Comparison of ENCODE assay signal across 14 cellular contexts in genomic region chr14:33184587-33184986, GRCh38.
DNase-seq lines count a peak whose midpoint lies in the region; ATAC-seq, FAIRE-seq and TF ChIP-seq lines count a peak whose summit lies in the region.
"Had no signal": no experiment of that assay in that cellular context is flagged by ENCODE, and none has a peak within 500 bp of the region (broad histone marks: within the 10 kb centered on the region; RNA-seq: fewer than 3 reads in every experiment).

No MANE protein-coding gene starts in this region.

- no peaks in the 10 kb centered on the region for H3K27me3 ChIP-seq in endodermal cell (ENCODE audit: control insufficient read depth, insufficient read depth, low read length, poor library complexity, severe bottlenecking)

- no peak overlapping the region for H3K27ac Mint-ChIP-seq in endodermal cell
- H3K27ac Mint-ChIP-seq: activated naive CD8-positive, alpha-beta T cell treated with anti-CD3 and anti-CD28 coated beads, Interleukin-2, amount 50 U/mL, for 24 hours; memory B cell had no signal

- H3K27me3 Mint-ChIP-seq in endodermal cell (ENCODE audit: insufficient read depth), result no peaks in the 10 kb centered on the region
- H3K27me3 Mint-ChIP-seq: activated naive CD8-positive, alpha-beta T cell treated with anti-CD3 and anti-CD28 coated beads, Interleukin-2, amount 50 U/mL, for 24 hours; memory B cell had no signal

- H3K9ac ChIP-seq in endodermal cell (ENCODE audit: extremely low read depth, low read length, poor library complexity, severe bottlenecking), result no peak overlapping the region

- no peaks in the 10 kb centered on the region for H3K36me3 Mint-ChIP-seq in endodermal cell (ENCODE audit: low read depth)
- H3K36me3 Mint-ChIP-seq: memory B cell had no signal

- no peak for FAIRE-seq in RCC 7860 (lab: Jason Lieb, UNC)
- FAIRE-seq: A549, GM19239 had no signal

- no peaks in the 10 kb centered on the region for H3K9me3 ChIP-seq in endodermal cell (ENCODE audit: control insufficient read depth, low read length)
- H3K9me3 ChIP-seq: A549 had no signal

- no peak overlapping the region for H3K4me3 Mint-ChIP-seq in endodermal cell
- H3K4me3 Mint-ChIP-seq: activated naive CD8-positive, alpha-beta T cell treated with anti-CD3 and anti-CD28 coated beads, Interleukin-2, amount 50 U/mL, for 24 hours; memory B cell had no signal

- no peak for ATAC-seq in GM21528 (IDR thresholded peaks at IDR 0.05; ENCODE audit: low FRiP score, unreplicated experiment)
- ATAC-seq: A549; activated naive CD8-positive, alpha-beta T cell treated with anti-CD3 and anti-CD28 coated beads, Interleukin-2, amount 50 U/mL, for 24 hours had no signal

- H3K9me3 Mint-ChIP-seq in endodermal cell, result no peaks in the 10 kb centered on the region
- H3K9me3 Mint-ChIP-seq: activated naive CD8-positive, alpha-beta T cell treated with anti-CD3 and anti-CD28 coated beads, Interleukin-2, amount 50 U/mL, for 24 hours had no signal

- no peak overlapping the region for H3K4me3 ChIP-seq in endodermal cell (ENCODE audit: low read length)
- H3K4me3 ChIP-seq: A549 had no signal

- no peak overlapping the region for H3K27ac ChIP-seq in endodermal cell (ENCODE audit: low read depth, low read length)
- H3K27ac ChIP-seq: A549 had no signal

- WGBS in endodermal cell (ENCODE audit: insufficient coverage in 1 of 2, insufficient read length in 1 of 2), 2 experiments, result 92 to 94% methylated on average over 2 of the region's 2 CpGs

- no peaks in the 10 kb centered on the region for H3K36me3 ChIP-seq in endodermal cell (ENCODE audit: control insufficient read depth, insufficient read depth, low read length)

- no peaks in the 10 kb centered on the region for H3K4me1 ChIP-seq in endodermal cell (ENCODE audit: control insufficient read depth, insufficient read depth, low read length)
- H3K4me1 ChIP-seq: A549 had no signal

- peak; percentile 55 for TF ChIP-seq CTCF in endodermal cell (conservative IDR thresholded peaks at IDR 0.05)

- DNase-seq in NCI-H1436 (lab: John Stamatoyannopoulos, UW) (peak; percentile 6), NCI-H1436 treated with DMSO at 0.1 percent for 48 hours (lab: John Stamatoyannopoulos, UW) (no peak), NCI-H748 (lab: John Stamatoyannopoulos, UW; ENCODE audit: unreplicated experiment) (peak; percentile 56), endodermal cell (peak; percentile 47), non-pigmented ciliary epithelial cell (ENCODE audit: low read depth) (peak; percentile 4), RCC 7860 (ENCODE audit: low spot score) (no peak)
- no peak for DNase-seq in activated CD4-positive, CD25-positive, alpha-beta regulatory T cell treated with anti-CD3 and anti-CD28 coated beads, Interleukin-2, amount 50 U/mL, for 72 hours
- DNase-seq: activated naive CD8-positive, alpha-beta T cell treated with anti-CD3 and anti-CD28 coated beads, Interleukin-2, amount 50 U/mL, for 24 hours; Kasumi-1; RPMI8226 had no signal

- H3K4me1 Mint-ChIP-seq in endodermal cell, result no peaks in the 10 kb centered on the region
- H3K4me1 Mint-ChIP-seq: activated naive CD8-positive, alpha-beta T cell treated with anti-CD3 and anti-CD28 coated beads, Interleukin-2, amount 50 U/mL, for 24 hours; memory B cell had no signal

Comparison
In these comparisons a context has a peak if more than half of its experiments do, and no peak if none do; other contexts are left out.
1. DNase-seq: peak in NCI-H1436 (single experiment), NCI-H748 (single experiment), endodermal cell (single experiment) and non-pigmented ciliary epithelial cell (single experiment); none in NCI-H1436 treated with DMSO at 0.1 percent for 48 hours (single experiment), RCC 7860 (single experiment) and activated CD4-positive, CD25-positive, alpha-beta regulatory T cell treated with anti-CD3 and anti-CD28 coated beads, Interleukin-2, amount 50 U/mL, for 72 hours (single experiment).